ENCODE assay signal across 9 cellular contexts in the genomic region with DNA sequence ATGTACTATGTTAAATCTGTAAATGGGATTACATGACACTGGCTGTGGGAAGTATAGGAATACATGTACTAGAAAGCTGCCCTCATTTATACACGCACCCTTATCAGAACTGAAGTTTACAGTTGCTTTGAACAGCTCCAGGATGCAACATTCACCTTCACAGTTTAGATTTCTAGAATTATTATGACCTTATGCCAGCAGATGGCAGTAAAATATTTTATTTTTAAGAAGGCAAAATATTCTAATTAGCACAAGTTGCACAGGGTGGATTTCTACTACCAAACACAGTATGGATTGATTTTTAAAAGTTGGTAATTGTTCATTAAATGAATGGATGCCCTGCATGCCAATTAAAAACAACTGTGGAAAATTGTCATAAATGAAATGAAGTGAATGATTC.
DNase-seq lines count a peak whose midpoint lies in the region; ATAC-seq and TF ChIP-seq lines count a peak whose summit lies in the region.
"Had no signal": no experiment of that assay in that cellular context is flagged by ENCODE, and none has a peak within 500 bp of the region (broad histone marks: within the 10 kb centered on the region; RNA-seq: fewer than 3 reads in every experiment).

No MANE protein-coding gene starts in this region.

- no peak overlapping the region for H2BK20ac ChIP-seq in IMR-90 (ENCODE audit: low read depth, low read length)

- H3K27me3 Mint-ChIP-seq in activated T-cell treated with anti-CD3 and anti-CD28 coated beads, Interleukin-2, amount 50 U/mL, for 24 hours = peaks cover 3% of the 10 kb centered on the region
- no peaks in the 10 kb centered on the region for H3K27me3 Mint-ChIP-seq in Calu3 (ENCODE audit: unreplicated experiment)

- H3K4me1 Mint-ChIP-seq in activated T-cell treated with anti-CD3 and anti-CD28 coated beads, Interleukin-2, amount 50 U/mL, for 24 hours (ENCODE audit: low read depth) = no peaks in the 10 kb centered on the region
- no peaks in the 10 kb centered on the region for H3K4me1 Mint-ChIP-seq in Calu3 (ENCODE audit: low read depth, unreplicated experiment)

- H4K20me1 ChIP-seq in IMR-90 (ENCODE audit: insufficient read depth, low read length) = no peaks in the 10 kb centered on the region

- H3K27me3 ChIP-seq in IMR-90 (ENCODE audit: control insufficient read depth, insufficient read depth, low read length) (no peaks in the 10 kb centered on the region), right lobe of liver (no peaks in the 10 kb centered on the region), left ventricle myocardium inferior (ENCODE audit: low read depth) (no peaks in the 10 kb centered on the region)

- no peak overlapping the region for H2BK120ac ChIP-seq in IMR-90 (ENCODE audit: low read depth, low read length)

- H3K27ac ChIP-seq in IMR-90 (ENCODE audit: insufficient read depth, low read length) = no peak overlapping the region
- no peak overlapping the region for H3K27ac ChIP-seq in right lobe of liver
- H3K27ac ChIP-seq in left ventricle myocardium inferior (replicated peaks) = no peak overlapping the region

- TF ChIP-seq CTCF in GM12864 (IDR thresholded peaks at IDR 0.05; ENCODE audit: low read depth, low read length, missing control alignments) (peak; percentile 19), IMR-90 (conservative IDR thresholded peaks at IDR 0.05; ENCODE audit: low read depth, low read length) (peak; percentile 26), right lobe of liver (IDR thresholded peaks at IDR 0.05) (peak in 3 of 4 donors; percentile 23 to 31 (median 25)), left ventricle myocardium inferior (IDR thresholded peaks at IDR 0.05; ENCODE audit: borderline replicate concordance) (no peak), Calu3 (IDR thresholded peaks at IDR 0.05; ENCODE audit: unreplicated experiment) (no peak)

- no peak overlapping the region for H3K4me3 Mint-ChIP-seq in activated T-cell treated with anti-CD3 and anti-CD28 coated beads, Interleukin-2, amount 50 U/mL, for 24 hours
- no peak overlapping the region for H3K4me3 Mint-ChIP-seq in Calu3 (ENCODE audit: low read depth, unreplicated experiment)

- no peaks in the 10 kb centered on the region for H3K4me1 ChIP-seq in IMR-90 (ENCODE audit: control insufficient read depth, insufficient read depth, low read length)
- no peaks in the 10 kb centered on the region for H3K4me1 ChIP-seq in right lobe of liver
- H3K4me1 ChIP-seq in left ventricle myocardium inferior = no peaks in the 10 kb centered on the region

- no peak overlapping the region for H4K91ac ChIP-seq in IMR-90 (ENCODE audit: insufficient read depth, low read depth, low read length)

- DNase-seq in GM12864 (ENCODE audit: low read depth) (no peak), IMR-90 (peak; percentile 0), SW480 (ENCODE audit: low spot score) (peak; percentile 38), right lobe of liver (no peak), T-helper 9 cell (no peak), left ventricle myocardium inferior (no peak), Calu3 (no peak)
- no peak for DNase-seq in activated T-cell treated with anti-CD3 and anti-CD28 coated beads, Interleukin-2, amount 50 U/mL, for 24 hours
- DNase-seq: T-helper 2 cell had no signal

- in situ Hi-C loops in IMR-90 (cut with MboI; ENCODE audit: low sequenced_read_pairs) = no loop called here

- intact Hi-C loops in IMR-90 (cut with micrococcal nuclease) (loop anchor here (2.0 kb wide), 1 partner anchor 1826 kb away; no protein-coding TSS in a partner anchor), right lobe of liver (cut with DNase I) (no loop called here), left ventricle myocardium inferior (cut with micrococcal nuclease) (no loop called here), Calu3 (cut with micrococcal nuclease; ENCODE audit: unreplicated experiment) (loop anchor here (2.0 kb wide), 1 partner anchor 1826 kb away; no protein-coding TSS in a partner anchor)

- H3K4me3 ChIP-seq in GM12864 (ENCODE audit: low read depth, low read length) (no peak overlapping the region), IMR-90 (ENCODE audit: insufficient read depth, low read depth, low read length) (no peak overlapping the region), right lobe of liver (no peak overlapping the region), left ventricle myocardium inferior (no peak overlapping the region)

- no peak overlapping the region for H3K9ac ChIP-seq in IMR-90 (ENCODE audit: low read depth, low read length)

- H2AK9ac ChIP-seq in IMR-90 (replicated peaks; ENCODE audit: low read depth, low read length, poor library complexity) = no peak overlapping the region

- dilution Hi-C loops in IMR-90 (cut with HindIII; ENCODE audit: low sequenced_read_pairs, unreplicated experiment) = no loop called here

- no peak overlapping the region for H2AK5ac ChIP-seq in IMR-90 (ENCODE audit: low read depth, low read length)

- H3K23ac ChIP-seq in IMR-90 (ENCODE audit: low read depth, low read length) = no peak overlapping the region

- H4K8ac ChIP-seq in IMR-90 (ENCODE audit: low read depth in 2 of 2, low read length in 2 of 2) = no peak overlapping the region

- no peak overlapping the region for H2AFZ ChIP-seq in IMR-90 (replicated peaks; ENCODE audit: low read length, poor library complexity)

- no peak overlapping the region for H3K14ac ChIP-seq in IMR-90 (replicated peaks; ENCODE audit: low read depth, low read length)

- H3K36me3 ChIP-seq in IMR-90 (ENCODE audit: control insufficient read depth, insufficient read depth, low read length) = no peaks in the 10 kb centered on the region
- no peaks in the 10 kb centered on the region for H3K36me3 ChIP-seq in right lobe of liver
- no peaks in the 10 kb centered on the region for H3K36me3 ChIP-seq in left ventricle myocardium inferior

- no peaks in the 10 kb centered on the region for H3K9me1 ChIP-seq in IMR-90 (ENCODE audit: insufficient read depth, low read length)

- no peak for ATAC-seq in IMR-90 (ENCODE audit: low read depth)
- peak in 2 of 4 donors; percentile 24 to 40 for ATAC-seq in right lobe of liver

- no CpG with 5 or more reads among the region's 1 CpG for WGBS in IMR-90 (ENCODE audit: extremely low coverage in 2 of 2, insufficient read length in 1 of 2), 2 experiments
- WGBS in right lobe of liver (ENCODE audit: insufficient coverage, low coverage, low lambda C conversion rate, missing lambda C conversion rate) = 17% methylated on average over 1 of the region's 1 CpG

- no peak overlapping the region for H4K5ac ChIP-seq in IMR-90 (ENCODE audit: low read depth, low read length)

- H3K9me3 ChIP-seq in IMR-90 (ENCODE audit: control insufficient read depth, insufficient read depth, low read length) (no peaks in the 10 kb centered on the region), right lobe of liver (no peaks in the 10 kb centered on the region), left ventricle myocardium inferior (replicated peaks) (no peaks in the 10 kb centered on the region)

- no peak overlapping the region for H2BK15ac ChIP-seq in IMR-90 (ENCODE audit: low read depth, low read length)

- TF ChIP-seq RAD21 in IMR-90 (IDR thresholded peaks at IDR 0.05; ENCODE audit: low read length) = no peak

- CTCF ChIA-PET in IMR-90 (lab: Yijun Ruan, JAX) (interaction anchor here (0.8 kb wide), 2 partner anchors 8 to 1374 kb away, joined by 3 to 5 read pairs; no protein-coding TSS in a partner anchor), Calu3 (lab: Charles Lee) (interaction anchor here (0.7 kb wide), 1 partner anchor 447 kb away, joined by 3 read pairs; no protein-coding TSS in a partner anchor)

- no peak overlapping the region for H3K18ac ChIP-seq in IMR-90 (ENCODE audit: low read depth, low read length)

- H3K9me3 Mint-ChIP-seq in activated T-cell treated with anti-CD3 and anti-CD28 coated beads, Interleukin-2, amount 50 U/mL, for 24 hours = no peaks in the 10 kb centered on the region
- no peaks in the 10 kb centered on the region for H3K9me3 Mint-ChIP-seq in Calu3 (ENCODE audit: low read depth, unreplicated experiment)

- H3K4me2 ChIP-seq in IMR-90 (ENCODE audit: low read depth, low read length) = no peak overlapping the region

- TF ChIP-seq POLR2A in IMR-90 (IDR thresholded peaks at IDR 0.05; ENCODE audit: low read depth, low read length) (no peak), right lobe of liver (IDR thresholded peaks at IDR 0.05) (no peak)

- POLR2A ChIA-PET in IMR-90 (lab: Charles Lee; ENCODE audit: unreplicated experiment) = no interaction called here

- H3K56ac ChIP-seq in IMR-90 (ENCODE audit: extremely low read depth, insufficient read depth, low read length) = no peak overlapping the region

- no peaks in the 10 kb centered on the region for H3K79me1 ChIP-seq in IMR-90 (ENCODE audit: low read depth in 1 of 2, low read length in 2 of 2)

- no peak overlapping the region for H3K4ac ChIP-seq in IMR-90 (ENCODE audit: low read depth, low read length)

- BruUV-seq in IMR-90 (replicated peaks; lab: Mats Ljungman, UMichigan) (no TSS peak), Calu3 (replicated peaks; lab: Mats Ljungman, UMichigan) (no TSS peak)

- no peak overlapping the region for H2BK5ac ChIP-seq in IMR-90 (ENCODE audit: low read depth, low read length, poor library complexity, severe bottlenecking)

- H3K36me3 Mint-ChIP-seq in activated T-cell treated with anti-CD3 and anti-CD28 coated beads, Interleukin-2, amount 50 U/mL, for 24 hours (ENCODE audit: low read depth) = no peaks in the 10 kb centered on the region
- H3K36me3 Mint-ChIP-seq in Calu3 (ENCODE audit: insufficient read depth, unreplicated experiment) = no peaks in the 10 kb centered on the region

- no peak overlapping the region for H3K27ac Mint-ChIP-seq in activated T-cell treated with anti-CD3 and anti-CD28 coated beads, Interleukin-2, amount 50 U/mL, for 24 hours
- no peak overlapping the region for H3K27ac Mint-ChIP-seq in Calu3 (ENCODE audit: unreplicated experiment)

TF ChIP-seq in IMR-90, 13 proteins besides CTCF, POLR2A, EP300 and RAD21:
- TF ChIP-seq CHD1 (IDR thresholded peaks at IDR 0.05; ENCODE audit: low read depth, low read length) = no peak
TF ChIP-seq in IMR-90: peak in this region for 0.

Comparison
In these comparisons a context has a peak if more than half of its experiments do, and no peak if none do; other contexts are left out.
1. DNase-seq: peak in IMR-90 (single experiment) and SW480 (single experiment); none in GM12864 (single experiment), right lobe of liver (0 of 3), T-helper 9 cell (single experiment), activated T-cell treated with anti-CD3 and anti-CD28 coated beads, Interleukin-2, amount 50 U/mL, for 24 hours (single experiment), left ventricle myocardium inferior (single experiment) and Calu3 (single experiment).
2. CTCF ChIP-seq: peak in GM12864 (single experiment), IMR-90 (single experiment) and right lobe of liver (3 of 4); none in left ventricle myocardium inferior (single experiment) and Calu3 (single experiment).
3. intact Hi-C loops: an anchor here in IMR-90 (2.0 kb wide) and Calu3 (2.0 kb wide); none called in right lobe of liver and left ventricle myocardium inferior.